ENCODE assay signal across 22 cellular contexts in genomic region chr13:63304497-63304896, GRCh38.
"Had no signal": no experiment of that assay in that cellular context is flagged by ENCODE, and none has a peak within 500 bp of the region (broad histone marks: within the 10 kb centered on the region; RNA-seq: fewer than 3 reads in every experiment).

No MANE protein-coding gene starts in this region.

- H3K27me3 Mint-ChIP-seq: naive B cell had no signal

- ATAC-seq: left cardiac atrium, lower lobe of right lung had no signal

- H3K27ac Mint-ChIP-seq: endodermal cell, naive B cell, nephron progenitor cell had no signal

- DNase-seq: effector CD4-positive, alpha-beta T cell; endodermal cell; erythroblast; foreskin melanocyte; head of caudate nucleus; kidney; left cardiac atrium; left ventricle myocardium inferior; lower lobe of right lung; mesenchymal stem cell; naive B cell; nephron progenitor cell; stimulated activated CD4-positive, alpha-beta T cell treated with anti-CD3 and anti-CD28 coated beads, Interleukin-2, amount 100 ng/mL, for 48 hours; stimulated activated naive CD4-positive, alpha-beta T cell treated with Interleukin-2 at 50 U/mL for 16 hours; tibial artery; upper lobe of left lung; uterus had no signal

- FAIRE-seq: endothelial cell of umbilical vein, kidney had no signal

- H3K4me1 Mint-ChIP-seq: endodermal cell, naive B cell had no signal

- H3K4me3 Mint-ChIP-seq: naive B cell, nephron progenitor cell had no signal

- H3K27ac ChIP-seq: coronary artery, hepatocyte, left ventricle myocardium inferior, lower lobe of right lung, neutrophil, right atrium auricular region, tibial artery, upper lobe of left lung, uterus had no signal
